Comparison of ENCODE assay signal across 1 cellular context in genomic region chr6:37587776-37588744, GRCh38.
TF ChIP-seq lines count a peak whose summit lies in the region.

No MANE protein-coding gene starts in this region.

TF ChIP-seq in GM23338, 12 proteins besides CTCF, POLR2A, EP300 and RAD21:
- TF ChIP-seq ZNF462 (CRISPR knock-in tag; IDR thresholded peaks at IDR 0.05) (no peak), CREB1 (CRISPR knock-in tag; IDR thresholded peaks at IDR 0.05; ENCODE audit: low read depth) (no peak), ZNF114 (CRISPR knock-in tag; IDR thresholded peaks at IDR 0.05) (no peak), ZNF331 (CRISPR knock-in tag; IDR thresholded peaks at IDR 0.05; ENCODE audit: low read depth) (no peak), JUNB (IDR thresholded peaks at IDR 0.05; ENCODE audit: unreplicated experiment) (no peak), STAT1 (IDR thresholded peaks at IDR 0.05; ENCODE audit: unreplicated experiment) (no peak), POLR2AphosphoS5 (IDR thresholded peaks at IDR 0.05; ENCODE audit: low read depth) (no peak), EZH2phosphoT487 (IDR thresholded peaks at IDR 0.05; ENCODE audit: unreplicated experiment) (no peak), EZH2 (IDR thresholded peaks at IDR 0.05; ENCODE audit: low read depth, unreplicated experiment) (no peak), NANOG (IDR thresholded peaks at IDR 0.05; ENCODE audit: borderline replicate concordance) (no peak), ETS1 (IDR thresholded peaks at IDR 0.05) (no peak)
- TF ChIP-seq, protein P1, sequence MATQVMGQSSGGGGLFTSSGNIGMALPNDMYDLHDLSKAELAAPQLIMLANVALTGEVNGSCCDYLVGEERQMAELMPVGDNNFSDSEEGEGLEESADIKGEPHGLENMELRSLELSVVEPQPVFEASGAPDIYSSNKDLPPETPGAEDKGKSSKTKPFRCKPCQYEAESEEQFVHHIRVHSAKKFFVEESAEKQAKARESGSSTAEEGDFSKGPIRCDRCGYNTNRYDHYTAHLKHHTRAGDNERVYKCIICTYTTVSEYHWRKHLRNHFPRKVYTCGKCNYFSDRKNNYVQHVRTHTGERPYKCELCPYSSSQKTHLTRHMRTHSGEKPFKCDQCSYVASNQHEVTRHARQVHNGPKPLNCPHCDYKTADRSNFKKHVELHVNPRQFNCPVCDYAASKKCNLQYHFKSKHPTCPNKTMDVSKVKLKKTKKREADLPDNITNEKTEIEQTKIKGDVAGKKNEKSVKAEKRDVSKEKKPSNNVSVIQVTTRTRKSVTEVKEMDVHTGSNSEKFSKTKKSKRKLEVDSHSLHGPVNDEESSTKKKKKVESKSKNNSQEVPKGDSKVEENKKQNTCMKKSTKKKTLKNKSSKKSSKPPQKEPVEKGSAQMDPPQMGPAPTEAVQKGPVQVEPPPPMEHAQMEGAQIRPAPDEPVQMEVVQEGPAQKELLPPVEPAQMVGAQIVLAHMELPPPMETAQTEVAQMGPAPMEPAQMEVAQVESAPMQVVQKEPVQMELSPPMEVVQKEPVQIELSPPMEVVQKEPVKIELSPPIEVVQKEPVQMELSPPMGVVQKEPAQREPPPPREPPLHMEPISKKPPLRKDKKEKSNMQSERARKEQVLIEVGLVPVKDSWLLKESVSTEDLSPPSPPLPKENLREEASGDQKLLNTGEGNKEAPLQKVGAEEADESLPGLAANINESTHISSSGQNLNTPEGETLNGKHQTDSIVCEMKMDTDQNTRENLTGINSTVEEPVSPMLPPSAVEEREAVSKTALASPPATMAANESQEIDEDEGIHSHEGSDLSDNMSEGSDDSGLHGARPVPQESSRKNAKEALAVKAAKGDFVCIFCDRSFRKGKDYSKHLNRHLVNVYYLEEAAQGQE (IDR thresholded peaks at IDR 0.05; ENCODE audit: unreplicated experiment) = no peak
